ENCODE assay signal across 1 cellular context in the genomic region with DNA sequence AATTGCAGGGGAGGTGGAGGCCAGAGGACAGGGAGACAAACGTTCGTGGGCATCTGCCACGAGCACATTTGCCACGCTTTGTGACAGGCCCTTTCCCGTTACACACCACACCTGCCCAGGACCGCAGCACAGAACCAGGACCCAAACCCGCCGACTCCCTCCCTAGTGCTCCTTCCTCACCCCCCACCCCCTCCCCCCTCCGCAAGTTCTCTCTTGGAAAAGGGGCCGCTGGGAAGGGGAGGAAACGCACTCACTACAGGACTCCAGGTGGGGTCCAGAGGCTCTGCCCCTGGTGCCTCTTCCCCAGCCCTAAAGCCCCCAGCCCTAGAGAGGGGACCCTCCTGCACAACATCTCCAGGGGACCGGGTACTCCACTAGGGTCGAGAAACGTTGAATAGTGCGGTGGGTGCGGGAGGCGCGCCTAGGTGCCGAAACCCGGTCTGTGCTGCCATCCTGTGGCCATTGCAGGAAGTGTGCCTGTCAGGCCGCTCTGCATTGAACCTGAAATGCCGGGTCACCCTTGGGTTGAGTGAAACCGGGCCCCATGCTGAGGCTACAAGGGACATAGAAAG.
TF ChIP-seq lines count a peak whose summit lies in the region.

No MANE protein-coding gene starts in this region.

TF ChIP-seq in GM12878, 131 proteins besides CTCF, POLR2A, EP300 and RAD21 (continues in another document):
- TF ChIP-seq RUNX3 (IDR thresholded peaks at IDR 0.05; ENCODE audit: low read length) = 0 out of 2 replicates have a peak, but pooled peaks have one; percentile 13
- no peak for TF ChIP-seq SREBF1 (IDR thresholded peaks at IDR 0.05; ENCODE audit: low read length)
- no peak for TF ChIP-seq MAX (IDR thresholded peaks at IDR 0.05; ENCODE audit: low read depth, low read length)
- TF ChIP-seq NRF1 (conservative IDR thresholded peaks at IDR 0.05; ENCODE audit: low read depth, low read length) = no peak
- TF ChIP-seq EGR1 (IDR thresholded peaks at IDR 0.05; ENCODE audit: borderline replicate concordance in 1 of 2, low read depth in 2 of 2, low read length in 2 of 2) = no peak
- TF ChIP-seq, protein P1, sequence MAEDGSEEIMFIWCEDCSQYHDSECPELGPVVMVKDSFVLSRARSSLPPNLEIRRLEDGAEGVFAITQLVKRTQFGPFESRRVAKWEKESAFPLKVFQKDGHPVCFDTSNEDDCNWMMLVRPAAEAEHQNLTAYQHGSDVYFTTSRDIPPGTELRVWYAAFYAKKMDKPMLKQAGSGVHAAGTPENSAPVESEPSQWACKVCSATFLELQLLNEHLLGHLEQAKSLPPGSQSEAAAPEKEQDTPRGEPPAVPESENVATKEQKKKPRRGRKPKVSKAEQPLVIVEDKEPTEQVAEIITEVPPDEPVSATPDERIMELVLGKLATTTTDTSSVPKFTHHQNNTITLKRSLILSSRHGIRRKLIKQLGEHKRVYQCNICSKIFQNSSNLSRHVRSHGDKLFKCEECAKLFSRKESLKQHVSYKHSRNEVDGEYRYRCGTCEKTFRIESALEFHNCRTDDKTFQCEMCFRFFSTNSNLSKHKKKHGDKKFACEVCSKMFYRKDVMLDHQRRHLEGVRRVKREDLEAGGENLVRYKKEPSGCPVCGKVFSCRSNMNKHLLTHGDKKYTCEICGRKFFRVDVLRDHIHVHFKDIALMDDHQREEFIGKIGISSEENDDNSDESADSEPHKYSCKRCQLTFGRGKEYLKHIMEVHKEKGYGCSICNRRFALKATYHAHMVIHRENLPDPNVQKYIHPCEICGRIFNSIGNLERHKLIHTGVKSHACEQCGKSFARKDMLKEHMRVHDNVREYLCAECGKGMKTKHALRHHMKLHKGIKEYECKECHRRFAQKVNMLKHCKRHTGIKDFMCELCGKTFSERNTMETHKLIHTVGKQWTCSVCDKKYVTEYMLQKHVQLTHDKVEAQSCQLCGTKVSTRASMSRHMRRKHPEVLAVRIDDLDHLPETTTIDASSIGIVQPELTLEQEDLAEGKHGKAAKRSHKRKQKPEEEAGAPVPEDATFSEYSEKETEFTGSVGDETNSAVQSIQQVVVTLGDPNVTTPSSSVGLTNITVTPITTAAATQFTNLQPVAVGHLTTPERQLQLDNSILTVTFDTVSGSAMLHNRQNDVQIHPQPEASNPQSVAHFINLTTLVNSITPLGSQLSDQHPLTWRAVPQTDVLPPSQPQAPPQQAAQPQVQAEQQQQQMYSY (CRISPR knock-in tag; IDR thresholded peaks at IDR 0.05) = no peak
- TF ChIP-seq STAT1 (conservative IDR thresholded peaks at IDR 0.05) = no peak
- no peak for TF ChIP-seq BCL3 (IDR thresholded peaks at IDR 0.05; ENCODE audit: borderline replicate concordance, insufficient read depth, low read depth, low read length, poor library complexity, severe bottlenecking)
- 0 out of 2 replicates have a peak, but pooled peaks have one; percentile 12 for TF ChIP-seq ESRRA (IDR thresholded peaks at IDR 0.05; ENCODE audit: low read length)
- no peak for TF ChIP-seq NFIC (IDR thresholded peaks at IDR 0.05; ENCODE audit: low read depth, low read length)
- no peak for TF ChIP-seq CHD1 (IDR thresholded peaks at IDR 0.05; ENCODE audit: low read depth, low read length)
- TF ChIP-seq STAT3 (IDR thresholded peaks at IDR 0.05; ENCODE audit: low read depth, low read length) = no peak
- TF ChIP-seq CHD2 (IDR thresholded peaks at IDR 0.05; ENCODE audit: borderline replicate concordance, low read depth, low read length) = no peak; the same call in 1 of the 2 replicates
- no peak for TF ChIP-seq ZNF384 (IDR thresholded peaks at IDR 0.05; ENCODE audit: borderline replicate concordance, low read depth, low read length)
- no peak for TF ChIP-seq IRF5 (IDR thresholded peaks at IDR 0.05; ENCODE audit: borderline replicate concordance)
- no peak for TF ChIP-seq SIN3A (IDR thresholded peaks at IDR 0.05; ENCODE audit: low read depth, low read length)
- TF ChIP-seq, protein P2, sequence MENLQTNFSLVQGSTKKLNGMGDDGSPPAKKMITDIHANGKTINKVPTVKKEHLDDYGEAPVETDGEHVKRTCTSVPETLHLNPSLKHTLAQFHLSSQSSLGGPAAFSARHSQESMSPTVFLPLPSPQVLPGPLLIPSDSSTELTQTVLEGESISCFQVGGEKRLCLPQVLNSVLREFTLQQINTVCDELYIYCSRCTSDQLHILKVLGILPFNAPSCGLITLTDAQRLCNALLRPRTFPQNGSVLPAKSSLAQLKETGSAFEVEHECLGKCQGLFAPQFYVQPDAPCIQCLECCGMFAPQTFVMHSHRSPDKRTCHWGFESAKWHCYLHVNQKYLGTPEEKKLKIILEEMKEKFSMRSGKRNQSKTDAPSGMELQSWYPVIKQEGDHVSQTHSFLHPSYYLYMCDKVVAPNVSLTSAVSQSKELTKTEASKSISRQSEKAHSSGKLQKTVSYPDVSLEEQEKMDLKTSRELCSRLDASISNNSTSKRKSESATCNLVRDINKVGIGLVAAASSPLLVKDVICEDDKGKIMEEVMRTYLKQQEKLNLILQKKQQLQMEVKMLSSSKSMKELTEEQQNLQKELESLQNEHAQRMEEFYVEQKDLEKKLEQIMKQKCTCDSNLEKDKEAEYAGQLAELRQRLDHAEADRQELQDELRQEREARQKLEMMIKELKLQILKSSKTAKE (IDR thresholded peaks at IDR 0.05; ENCODE audit: low read depth, poor library complexity, severe bottlenecking) = peak; percentile 21
- peak; percentile 45; the same call in 1 of the 3 replicates for TF ChIP-seq POU2F2 (IDR thresholded peaks at IDR 0.05; ENCODE audit: borderline replicate concordance, low read depth, low read length)
- TF ChIP-seq SMAD5 (IDR thresholded peaks at IDR 0.05; ENCODE audit: low read depth) = no peak
- TF ChIP-seq KLF5 (IDR thresholded peaks at IDR 0.05; ENCODE audit: partially characterized antibody) = no peak
- no peak for TF ChIP-seq USF1 (IDR thresholded peaks at IDR 0.05; ENCODE audit: borderline replicate concordance, extremely low read length, insufficient read depth, low read depth, low read length)
- TF ChIP-seq IRF4 (IDR thresholded peaks at IDR 0.05; ENCODE audit: low read depth, low read length) = no peak
- no peak for TF ChIP-seq SPI1 (IDR thresholded peaks at IDR 0.05; ENCODE audit: borderline replicate concordance, insufficient read depth, low read depth, low read length)
- TF ChIP-seq ATF3 (IDR thresholded peaks at IDR 0.05; ENCODE audit: borderline replicate concordance, extremely low read depth, low read depth, low read length) = no peak
- no peak for TF ChIP-seq MTA2 (IDR thresholded peaks at IDR 0.05; ENCODE audit: low read depth)
- TF ChIP-seq ZSCAN29 (IDR thresholded peaks at IDR 0.05) = 0 out of 2 replicates have a peak, but pooled peaks have one; percentile 13
- TF ChIP-seq TCF12 (IDR thresholded peaks at IDR 0.05; ENCODE audit: low read depth, low read length) = no peak
- peak; percentile 40; the same call in 1 of the 2 replicates for TF ChIP-seq PAX5 (IDR thresholded peaks at IDR 0.05; ENCODE audit: borderline replicate concordance, low read depth, low read length)
- TF ChIP-seq RB1 (IDR thresholded peaks at IDR 0.05; ENCODE audit: borderline replicate concordance) = peak; percentile 60; the same call in 1 of the 2 replicates
- TF ChIP-seq BCL11A (IDR thresholded peaks at IDR 0.05; ENCODE audit: low read depth, low read length) = no peak
- peak; percentile 63 for TF ChIP-seq SMC3 (IDR thresholded peaks at IDR 0.05; ENCODE audit: borderline replicate concordance, low read length)
- TF ChIP-seq KDM1A (IDR thresholded peaks at IDR 0.05; ENCODE audit: borderline replicate concordance) = no peak
- TF ChIP-seq NR2C1 (IDR thresholded peaks at IDR 0.05) = peak; percentile 19; the same call in 1 of the 2 replicates
- no peak for TF ChIP-seq HDGF (IDR thresholded peaks at IDR 0.05)
- peak; percentile 49; the same call in 1 of the 2 replicates for TF ChIP-seq SMARCA5 (IDR thresholded peaks at IDR 0.05)
- TF ChIP-seq FOS (IDR thresholded peaks at IDR 0.05; ENCODE audit: borderline replicate concordance, extremely low read depth, insufficient read length) = no peak
- no peak for TF ChIP-seq SIX5 (IDR thresholded peaks at IDR 0.05; ENCODE audit: low read depth, low read length, severe bottlenecking)
- TF ChIP-seq MYC (IDR thresholded peaks at IDR 0.05; ENCODE audit: insufficient read depth, insufficient read length, insufficient replicate concordance, low read length, severe bottlenecking) = no peak
- peak; percentile 72 for TF ChIP-seq PKNOX1 (IDR thresholded peaks at IDR 0.05)
- no peak for TF ChIP-seq ETV6 (conservative IDR thresholded peaks at IDR 0.05 in 1 of 2, IDR thresholded peaks at IDR 0.05 in 1 of 2; ENCODE audit: borderline replicate concordance in 1 of 2, low read depth in 1 of 2)
- TF ChIP-seq ZNF622 (IDR thresholded peaks at IDR 0.05) = no peak
- no peak for TF ChIP-seq KAT2A (conservative IDR thresholded peaks at IDR 0.05; ENCODE audit: control insufficient read depth, low read depth, low read length)
- peak; percentile 67; the same call in 1 of the 2 replicates for TF ChIP-seq YY1 (IDR thresholded peaks at IDR 0.05; ENCODE audit: low read depth, low read length)
- TF ChIP-seq BACH1 (IDR thresholded peaks at IDR 0.05; ENCODE audit: borderline replicate concordance) = no peak
- TF ChIP-seq PML (IDR thresholded peaks at IDR 0.05; ENCODE audit: low read length) = no peak
- TF ChIP-seq POLR2AphosphoS2 (IDR thresholded peaks at IDR 0.05; ENCODE audit: low read depth, low read length) = no peak
- TF ChIP-seq MXI1 (IDR thresholded peaks at IDR 0.05; ENCODE audit: low read depth, low read length) = peak; percentile 19; the same call in 1 of the 2 replicates
- no peak for TF ChIP-seq SRF (IDR thresholded peaks at IDR 0.05; ENCODE audit: low read depth in 2 of 2, low read length in 2 of 2)
- TF ChIP-seq JUNB (IDR thresholded peaks at IDR 0.05) = no peak
- TF ChIP-seq, protein P3, sequence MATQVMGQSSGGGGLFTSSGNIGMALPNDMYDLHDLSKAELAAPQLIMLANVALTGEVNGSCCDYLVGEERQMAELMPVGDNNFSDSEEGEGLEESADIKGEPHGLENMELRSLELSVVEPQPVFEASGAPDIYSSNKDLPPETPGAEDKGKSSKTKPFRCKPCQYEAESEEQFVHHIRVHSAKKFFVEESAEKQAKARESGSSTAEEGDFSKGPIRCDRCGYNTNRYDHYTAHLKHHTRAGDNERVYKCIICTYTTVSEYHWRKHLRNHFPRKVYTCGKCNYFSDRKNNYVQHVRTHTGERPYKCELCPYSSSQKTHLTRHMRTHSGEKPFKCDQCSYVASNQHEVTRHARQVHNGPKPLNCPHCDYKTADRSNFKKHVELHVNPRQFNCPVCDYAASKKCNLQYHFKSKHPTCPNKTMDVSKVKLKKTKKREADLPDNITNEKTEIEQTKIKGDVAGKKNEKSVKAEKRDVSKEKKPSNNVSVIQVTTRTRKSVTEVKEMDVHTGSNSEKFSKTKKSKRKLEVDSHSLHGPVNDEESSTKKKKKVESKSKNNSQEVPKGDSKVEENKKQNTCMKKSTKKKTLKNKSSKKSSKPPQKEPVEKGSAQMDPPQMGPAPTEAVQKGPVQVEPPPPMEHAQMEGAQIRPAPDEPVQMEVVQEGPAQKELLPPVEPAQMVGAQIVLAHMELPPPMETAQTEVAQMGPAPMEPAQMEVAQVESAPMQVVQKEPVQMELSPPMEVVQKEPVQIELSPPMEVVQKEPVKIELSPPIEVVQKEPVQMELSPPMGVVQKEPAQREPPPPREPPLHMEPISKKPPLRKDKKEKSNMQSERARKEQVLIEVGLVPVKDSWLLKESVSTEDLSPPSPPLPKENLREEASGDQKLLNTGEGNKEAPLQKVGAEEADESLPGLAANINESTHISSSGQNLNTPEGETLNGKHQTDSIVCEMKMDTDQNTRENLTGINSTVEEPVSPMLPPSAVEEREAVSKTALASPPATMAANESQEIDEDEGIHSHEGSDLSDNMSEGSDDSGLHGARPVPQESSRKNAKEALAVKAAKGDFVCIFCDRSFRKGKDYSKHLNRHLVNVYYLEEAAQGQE (IDR thresholded peaks at IDR 0.05; ENCODE audit: low read depth, low read length) = no peak
- TF ChIP-seq HCFC1 (IDR thresholded peaks at IDR 0.05; ENCODE audit: low read length) = peak; percentile 26; the same call in 1 of the 2 replicates
- TF ChIP-seq ZNF207 (IDR thresholded peaks at IDR 0.05; ENCODE audit: borderline replicate concordance) = 0 out of 2 replicates have a peak, but pooled peaks have one; percentile 61
- TF ChIP-seq NR2F1 (conservative IDR thresholded peaks at IDR 0.05) = peak; percentile 79
